In the genomic region with DNA sequence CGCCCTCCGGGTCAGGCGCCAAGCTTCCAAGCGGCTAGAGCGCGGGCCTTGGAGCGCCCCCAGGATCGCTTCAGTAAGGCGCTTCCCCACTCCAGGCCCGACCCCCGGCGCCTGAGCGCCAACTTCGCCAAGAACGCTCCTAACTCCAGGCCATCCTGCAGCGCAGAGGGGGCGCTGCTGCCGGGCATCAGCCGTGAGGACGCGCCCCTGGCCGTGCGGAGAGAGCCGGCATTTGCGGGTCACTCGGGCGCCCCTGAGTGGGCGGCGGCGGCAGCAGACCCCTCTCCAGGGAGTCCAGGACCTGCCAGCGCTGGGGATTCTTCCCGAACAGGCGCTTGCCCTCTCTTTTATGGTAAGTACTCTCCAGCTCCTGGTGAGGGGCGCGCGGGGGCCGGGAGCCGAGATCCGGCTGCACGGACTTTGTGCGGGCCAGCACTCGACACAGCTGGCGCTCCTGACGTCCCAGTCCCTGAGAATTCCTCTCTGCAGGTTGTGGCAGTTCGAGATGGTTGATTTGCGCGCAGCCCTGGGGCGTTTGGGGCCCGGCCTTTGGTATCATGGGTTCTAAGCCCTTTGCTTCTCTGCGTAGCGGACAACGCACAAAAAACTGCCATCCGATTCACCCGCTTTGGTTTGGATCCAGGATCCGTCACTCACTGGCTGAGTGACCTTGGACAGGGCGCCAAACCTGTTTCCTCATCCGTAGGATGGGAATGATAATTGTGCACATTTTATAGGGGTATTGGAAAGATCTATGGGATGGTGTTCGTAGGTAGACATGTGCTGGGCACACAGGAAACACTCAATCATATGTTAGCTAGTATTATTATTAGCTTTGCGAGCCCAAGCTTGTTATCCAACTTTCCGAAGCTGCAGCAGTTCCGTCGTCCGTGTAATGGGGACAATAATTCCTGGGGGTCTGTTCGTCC, we compare ENCODE assay signal across 8 cellular contexts. TPM values are rescaled to one million over a fixed set of nuclear protein-coding genes. Genes with fewer than 3 reads are reported as not detected.
DNase-seq lines count a peak whose midpoint lies in the region; ATAC-seq lines count a peak whose summit lies in the region.

No MANE protein-coding gene starts in this region.

- no peaks in the 10 kb centered on the region for H3K9me3 Mint-ChIP-seq in activated T-helper 2 cell treated with anti-CD3 and anti-CD28 coated beads, Interferon-gamma antibody, Interleukin-2, Interleukin-4, amounts not matched to agents 10 μg/mL and 5 μg/mL and 100 μg/mL, durations not matched to agents 14 hours and 24 hours and 36 hours

- H3K36me3 Mint-ChIP-seq in activated T-helper 2 cell treated with anti-CD3 and anti-CD28 coated beads, Interferon-gamma antibody, Interleukin-2, Interleukin-4, amounts not matched to agents 10 μg/mL and 5 μg/mL and 100 μg/mL, durations not matched to agents 14 hours and 24 hours and 36 hours (ENCODE audit: low read depth) = no peaks in the 10 kb centered on the region

- H3K36me3 ChIP-seq in subcutaneous abdominal adipose tissue (ENCODE audit: control insufficient read depth in 5 of 5, insufficient read depth in 5 of 5, low read length in 5 of 5) = no peaks in the 10 kb centered on the region

- H3K27me3 ChIP-seq in subcutaneous abdominal adipose tissue (ENCODE audit: control insufficient read depth in 5 of 5, insufficient read depth in 4 of 5, low read length in 5 of 5) = peaks cover 27 to 46% (median 41%) of the 10 kb centered on the region in 5 donors

- no peak overlapping the region for H3K27ac Mint-ChIP-seq in activated T-helper 2 cell treated with anti-CD3 and anti-CD28 coated beads, Interferon-gamma antibody, Interleukin-2, Interleukin-4, amounts not matched to agents 10 μg/mL and 5 μg/mL and 100 μg/mL, durations not matched to agents 14 hours and 24 hours and 36 hours

- no peaks in the 10 kb centered on the region for H3K9me3 ChIP-seq in subcutaneous abdominal adipose tissue (ENCODE audit: control insufficient read depth in 5 of 5, low read length in 5 of 5)

- DNase-seq in NCI-H524 (lab: John Stamatoyannopoulos, UW) = peak; percentile 65 to 76
- no peak for DNase-seq in NCI-H524 treated with DMSO at 0.1 percent for 48 hours (lab: John Stamatoyannopoulos, UW)
- DNase-seq in activated T-helper 2 cell treated with anti-CD3 and anti-CD28 coated beads, Interferon-gamma antibody, Interleukin-2, Interleukin-4, amounts not matched to agents 10 μg/mL and 5 μg/mL and 100 μg/mL, durations not matched to agents 14 hours and 24 hours and 36 hours (ENCODE audit: low spot score) = no peak
- DNase-seq in iPS-NIHi7 (ENCODE audit: extremely low spot score) = peak; percentile 63
- DNase-seq in central memory CD4-positive, alpha-beta T cell = no peak
- DNase-seq in stimulated activated CD4-positive, alpha-beta T cell treated with anti-CD3 and anti-CD28 coated beads, Interleukin-4, amount 100 ng/mL, for 1 hour = no peak

- no peak overlapping the region for H3K9ac ChIP-seq in subcutaneous abdominal adipose tissue (ENCODE audit: low read length in 5 of 5)

- intact Hi-C loops in activated T-helper 2 cell treated with anti-CD3 and anti-CD28 coated beads, Interferon-gamma antibody, Interleukin-2, Interleukin-4, amounts not matched to agents 10 μg/mL and 5 μg/mL and 100 μg/mL, durations not matched to agents 14 hours and 24 hours and 36 hours (cut with micrococcal nuclease) = no loop called here

- peak overlapping the region; percentile 54 for H3K4me3 Mint-ChIP-seq in activated T-helper 2 cell treated with anti-CD3 and anti-CD28 coated beads, Interferon-gamma antibody, Interleukin-2, Interleukin-4, amounts not matched to agents 10 μg/mL and 5 μg/mL and 100 μg/mL, durations not matched to agents 14 hours and 24 hours and 36 hours (ENCODE audit: low read depth)

- no peak overlapping the region for H3K27ac ChIP-seq in subcutaneous abdominal adipose tissue (ENCODE audit: low read depth, low read length)

- peak overlapping the region; percentile 20 to 68 (median 54) for H3K4me3 ChIP-seq in subcutaneous abdominal adipose tissue (ENCODE audit: low read depth in 1 of 5, low read length in 5 of 5)

- no peak for ATAC-seq in GM21367 (IDR thresholded peaks at IDR 0.05; ENCODE audit: unreplicated experiment)

- H3K27me3 Mint-ChIP-seq in activated T-helper 2 cell treated with anti-CD3 and anti-CD28 coated beads, Interferon-gamma antibody, Interleukin-2, Interleukin-4, amounts not matched to agents 10 μg/mL and 5 μg/mL and 100 μg/mL, durations not matched to agents 14 hours and 24 hours and 36 hours (ENCODE audit: low read depth) = peaks cover 68% of the 10 kb centered on the region

- H3K4me1 Mint-ChIP-seq in activated T-helper 2 cell treated with anti-CD3 and anti-CD28 coated beads, Interferon-gamma antibody, Interleukin-2, Interleukin-4, amounts not matched to agents 10 μg/mL and 5 μg/mL and 100 μg/mL, durations not matched to agents 14 hours and 24 hours and 36 hours (ENCODE audit: low read depth) = peaks cover 2% of the 10 kb centered on the region

- peaks cover 0 to 27% (median 22%) of the 10 kb centered on the region in 5 donors for H3K4me1 ChIP-seq in subcutaneous abdominal adipose tissue (ENCODE audit: control insufficient read depth in 5 of 5, insufficient read depth in 5 of 5, low read length in 5 of 5)

RNA-seq across cellular contexts. Expression of a gene that starts 0.8 kb away (rescaled TPM):
- total RNA-seq in activated T-helper 2 cell treated with anti-CD3 and anti-CD28 coated beads, Interferon-gamma antibody, Interleukin-2, Interleukin-4, amounts not matched to agents 10 μg/mL and 5 μg/mL and 100 μg/mL, durations not matched to agents 14 hours and 24 hours and 36 hours = not detected in 2 replicates

Comparison
In these comparisons a context has a peak if more than half of its experiments do, and no peak if none do; other contexts are left out.
1. DNase-seq: peak in NCI-H524 (2 of 2) and iPS-NIHi7 (single experiment); none in NCI-H524 treated with DMSO at 0.1 percent for 48 hours (single experiment), activated T-helper 2 cell treated with anti-CD3 and anti-CD28 coated beads, Interferon-gamma antibody, Interleukin-2, Interleukin-4, amounts not matched to agents 10 μg/mL and 5 μg/mL and 100 μg/mL, durations not matched to agents 14 hours and 24 hours and 36 hours (single experiment), central memory CD4-positive, alpha-beta T cell (single experiment) and stimulated activated CD4-positive, alpha-beta T cell treated with anti-CD3 and anti-CD28 coated beads, Interleukin-4, amount 100 ng/mL, for 1 hour (single experiment).